ENCODE assay signal across 18 cellular contexts in the genomic region with DNA sequence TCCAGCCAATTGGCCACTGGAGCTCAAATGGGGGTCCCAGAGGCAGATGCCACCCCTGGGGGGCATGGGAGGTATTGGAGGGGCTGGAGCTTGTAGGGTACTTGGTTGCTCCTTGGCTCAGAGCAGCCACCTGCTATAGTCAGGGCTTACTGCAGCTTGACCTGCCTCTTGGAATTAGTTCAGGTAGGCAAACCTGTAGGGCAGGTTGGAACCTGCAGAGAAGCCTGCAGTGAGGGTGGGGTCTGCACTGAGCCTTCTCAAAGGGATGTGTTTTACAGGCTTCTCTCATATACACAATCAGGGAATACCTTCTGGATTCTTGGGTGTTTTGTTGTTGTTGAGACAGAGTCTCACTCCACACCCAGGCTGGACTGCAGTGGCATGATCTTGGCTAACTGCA.
A peak's percentile ranks its signal among the peaks of the same experiment; 100 is the strongest.
DNase-seq lines count a peak whose midpoint lies in the region; ATAC-seq and TF ChIP-seq lines count a peak whose summit lies in the region.
"Had no signal": no experiment of that assay in that cellular context is flagged by ENCODE, and none has a peak within 500 bp of the region (broad histone marks: within the 10 kb centered on the region; RNA-seq: fewer than 3 reads in every experiment).

No MANE protein-coding gene starts in this region.

- no peaks in the 10 kb centered on the region for H3K9me2 ChIP-seq in PC-9 (ENCODE audit: insufficient read depth)

- BruUV-seq in PC-9 (replicated peaks; lab: Mats Ljungman, UMichigan) = no TSS peak

- H3K27ac ChIP-seq in PC-9 (no peak overlapping the region), adrenal gland (no peak overlapping the region)
- H3K27ac ChIP-seq: heart left ventricle, Peyer's patch had no signal

- DNase-seq in COR-L47 (lab: John Stamatoyannopoulos, UW) (peak; percentile 36), ELF-1 (ENCODE audit: low read depth, low spot score) (peak; percentile 79), PC-9 (peak; percentile 79 to 80), islet precursor cell (peak; percentile 85), adrenal gland (no peak), A172 (ENCODE audit: low spot score) (no peak)
- DNase-seq: activated CD4-positive, alpha-beta T cell treated with anti-CD3 and anti-CD28 coated beads for 1 hour; AML-193; HCEC 1CT; heart left ventricle; IMR-90; NCI-H2029 treated with DMSO at 0.1 percent for 48 hours; Peyer's patch; T1000 had no signal

- CTCF ChIA-PET in PC-9 (lab: Charles Lee) = interaction anchor here (0.6 kb wide), 1 partner anchor 145 kb away, joined by 4 read pairs; no protein-coding TSS in a partner anchor

- peaks cover 4% of the 10 kb centered on the region; the same call in 1 of the 2 replicates for H3F3A ChIP-seq in PC-9 (ENCODE audit: insufficient read depth, low read depth)

- TF ChIP-seq CTCF in PC-9 (conservative IDR thresholded peaks at IDR 0.05) = no peak
- TF ChIP-seq CTCF in adrenal gland (IDR thresholded peaks at IDR 0.05) = no peak

- H3K4me3 ChIP-seq in PC-9 = no peak overlapping the region
- H3K4me3 ChIP-seq in adrenal gland = no peak overlapping the region
- H3K4me3 ChIP-seq: heart left ventricle, lung, Peyer's patch had no signal

- intact Hi-C loops in PC-9 (cut with micrococcal nuclease; ENCODE audit: unreplicated experiment) = no loop called here
- intact Hi-C loops in adrenal gland (cut with DNase I) = loop anchor here in 1 of 2 donors (10.0 kb wide), 1 partner anchor 462 kb away; no protein-coding TSS in a partner anchor

- no peak overlapping the region for H2AFZ ChIP-seq in PC-9

- no peaks in the 10 kb centered on the region for H3K27me3 ChIP-seq in PC-9 (ENCODE audit: insufficient read depth, low read depth)
- H3K27me3 ChIP-seq in adrenal gland = no peaks in the 10 kb centered on the region
- H3K27me3 ChIP-seq: heart left ventricle, Peyer's patch had no signal

- H3K4me2 ChIP-seq in PC-9 = peak overlapping the region; percentile 18

- H3K36me3 ChIP-seq in PC-9 (ENCODE audit: low read depth) (no peaks in the 10 kb centered on the region), adrenal gland (replicated peaks in 1 of 2) (no peaks in the 10 kb centered on the region)
- H3K36me3 ChIP-seq: heart left ventricle, Peyer's patch had no signal

- H3K4me1 ChIP-seq in PC-9 (replicated peaks; ENCODE audit: insufficient read depth) (peaks cover 12% of the 10 kb centered on the region), adrenal gland (replicated peaks in 1 of 2) (no peaks in the 10 kb centered on the region)
- H3K4me1 ChIP-seq: heart left ventricle, Peyer's patch had no signal

- ATAC-seq in HG02763 (IDR thresholded peaks at IDR 0.05; ENCODE audit: unreplicated experiment) = no peak
- ATAC-seq: heart left ventricle; sciatic nerve; stimulated activated effector memory CD8-positive, alpha-beta T cell treated with anti-CD3 and anti-CD28 coated beads, Interleukin-12 subunit alpha, Interleukin-12 subunit beta, amount 100 ng/mL, for 72 hours had no signal

- no peaks in the 10 kb centered on the region for H3K9me3 ChIP-seq in PC-9 (ENCODE audit: insufficient read depth, low read depth)
- H3K9me3 ChIP-seq in adrenal gland (replicated peaks in 1 of 3) = no peaks in the 10 kb centered on the region
- H3K9me3 ChIP-seq: heart left ventricle, Peyer's patch had no signal

- POLR2A ChIA-PET in PC-9 (lab: Charles Lee; ENCODE audit: unreplicated experiment) = interaction anchor here (0.6 kb wide), 2 partner anchors 25 to 144 kb away, joined by 3 to 10 read pairs; no protein-coding TSS in a partner anchor

- H4K20me1 ChIP-seq in PC-9 (ENCODE audit: insufficient read depth) = no peaks in the 10 kb centered on the region

- H3K79me2 ChIP-seq in PC-9 (ENCODE audit: low read depth) = no peaks in the 10 kb centered on the region

- TF ChIP-seq POLR2A in adrenal gland (IDR thresholded peaks at IDR 0.05) = no peak

Comparison
In these comparisons a context has a peak if more than half of its experiments do, and no peak if none do; other contexts are left out.
1. DNase-seq: peak in COR-L47 (single experiment), ELF-1 (single experiment), PC-9 (2 of 2) and islet precursor cell (single experiment); none in adrenal gland (0 of 7) and A172 (single experiment).